Comparison of ENCODE assay signal across 2 cellular contexts in genomic region chr2:20165677-20166509, GRCh38.
TF ChIP-seq lines count a peak whose summit lies in the region.

No MANE protein-coding gene starts in this region.

TF ChIP-seq in HepG2, 621 proteins besides CTCF, POLR2A, EP300 and RAD21 (continues in another document):
- TF ChIP-seq AGO2 (optimal IDR thresholded peaks at IDR 0.05; ENCODE audit: low read depth, low read length) (no peak), MLXIP (CRISPR knock-in tag; IDR thresholded peaks at IDR 0.05; ENCODE audit: borderline replicate concordance) (no peak), ZSCAN22 (CRISPR knock-in tag; IDR thresholded peaks at IDR 0.05) (no peak), GPN1 (CRISPR knock-in tag; IDR thresholded peaks at IDR 0.05; ENCODE audit: borderline replicate concordance) (no peak), JUNB (CRISPR knock-in tag; IDR thresholded peaks at IDR 0.05; ENCODE audit: borderline replicate concordance) (peak; percentile 48; the same call in 1 of the 2 replicates), ZNF605 (CRISPR knock-in tag; IDR thresholded peaks at IDR 0.05) (no peak), ZNF777 (CRISPR knock-in tag; IDR thresholded peaks at IDR 0.05) (no peak), ZBTB2 (CRISPR knock-in tag; IDR thresholded peaks at IDR 0.05; ENCODE audit: low read depth) (0 out of 2 replicates have a peak, but pooled peaks have one; percentile 29), HNRNPL (IDR thresholded peaks at IDR 0.05; ENCODE audit: low read depth, low read length) (no peak), ZMYM2 (CRISPR knock-in tag; IDR thresholded peaks at IDR 0.05) (no peak), ZNF790 (CRISPR knock-in tag; IDR thresholded peaks at IDR 0.05; ENCODE audit: borderline replicate concordance) (no peak), NFIB (CRISPR knock-in tag; IDR thresholded peaks at IDR 0.05; ENCODE audit: borderline replicate concordance) (0 out of 2 replicates have a peak, but pooled peaks have one; percentile 88), ELK4 (CRISPR knock-in tag; IDR thresholded peaks at IDR 0.05; ENCODE audit: borderline replicate concordance) (no peak), ZNF615 (CRISPR knock-in tag; IDR thresholded peaks at IDR 0.05; ENCODE audit: borderline replicate concordance) (no peak), ZNF646 (CRISPR knock-in tag; IDR thresholded peaks at IDR 0.05) (peak; percentile 89)

TF ChIP-seq in H1, 55 proteins besides CTCF, POLR2A, EP300 and RAD21:
- no peak for TF ChIP-seq NRF1 (IDR thresholded peaks at IDR 0.05; ENCODE audit: low read depth, low read length)
- TF ChIP-seq SP1 (IDR thresholded peaks at IDR 0.05; ENCODE audit: low read depth, low read length) = no peak
- no peak for TF ChIP-seq YY1 (IDR thresholded peaks at IDR 0.05; ENCODE audit: low read depth, low read length)
- TF ChIP-seq RNF2 (IDR thresholded peaks at IDR 0.05; ENCODE audit: borderline replicate concordance, low read depth, low read length, missing control alignments, poor library complexity, severe bottlenecking) = peak; percentile 28
- TF ChIP-seq CBX5 (IDR thresholded peaks at IDR 0.05; ENCODE audit: low read depth, low read length) = no peak
- no peak for TF ChIP-seq SIX5 (IDR thresholded peaks at IDR 0.05; ENCODE audit: low read depth, low read length)
- TF ChIP-seq NANOG (IDR thresholded peaks at IDR 0.05; ENCODE audit: insufficient read depth, low read depth, low read length, poor library complexity, severe bottlenecking) = no peak
- no peak for TF ChIP-seq RFX5 (IDR thresholded peaks at IDR 0.05; ENCODE audit: borderline replicate concordance, low read depth, low read length)
- TF ChIP-seq BRCA1 (IDR thresholded peaks at IDR 0.05; ENCODE audit: low read depth, low read length) = no peak
